In the genomic region with DNA sequence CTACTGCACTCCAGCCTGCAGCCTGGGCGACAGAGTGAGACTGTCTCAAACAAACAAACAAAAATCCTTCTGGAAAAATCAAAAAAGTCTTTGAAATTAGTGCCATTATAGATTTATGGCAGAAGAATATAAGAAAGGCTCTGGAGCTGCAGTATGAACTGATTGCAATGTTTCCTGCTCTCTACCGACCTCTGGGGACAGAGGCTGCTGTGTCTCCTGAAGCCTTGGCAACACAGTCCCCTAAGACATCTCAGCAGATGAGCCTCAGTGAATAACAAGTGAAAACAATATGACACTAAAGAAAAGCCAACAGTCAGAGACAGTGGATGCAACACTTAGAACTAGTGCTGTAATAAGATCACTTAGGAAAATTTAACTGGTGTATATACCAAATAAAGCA, we compare ENCODE assay signal across 12 cellular contexts.
DNase-seq lines count a peak whose midpoint lies in the region; FAIRE-seq and TF ChIP-seq lines count a peak whose summit lies in the region.
"Had no signal": no experiment of that assay in that cellular context is flagged by ENCODE, and none has a peak within 500 bp of the region (broad histone marks: within the 10 kb centered on the region; RNA-seq: fewer than 3 reads in every experiment).

No MANE protein-coding gene starts in this region.

- intact Hi-C loops in MCF 10A (cut with micrococcal nuclease): no loop called here
- intact Hi-C loops in breast epithelium (cut with DNase I; ENCODE audit: low total_unique reads): no loop called here
- intact Hi-C loops in OCI-LY7 (cut with micrococcal nuclease; ENCODE audit: unreplicated experiment): no loop called here

- no peak overlapping the region for H3K4me2 ChIP-seq in OCI-LY7 (ENCODE audit: low read length)

- H3K9me3 Mint-ChIP-seq in MCF 10A (ENCODE audit: unreplicated experiment): no peaks in the 10 kb centered on the region
- no peaks in the 10 kb centered on the region for H3K9me3 Mint-ChIP-seq in glutamatergic neuron (ENCODE audit: unreplicated experiment)
- H3K9me3 Mint-ChIP-seq in type B pancreatic cell: peaks cover 2% of the 10 kb centered on the region

- H3K27me3 Mint-ChIP-seq in MCF 10A (ENCODE audit: insufficient read depth, unreplicated experiment) (no peaks in the 10 kb centered on the region), glutamatergic neuron (ENCODE audit: unreplicated experiment) (no peaks in the 10 kb centered on the region), type B pancreatic cell (peaks cover 3% of the 10 kb centered on the region)

- H3K4me1 Mint-ChIP-seq in MCF 10A (ENCODE audit: insufficient read depth, unreplicated experiment): peaks cover 9% of the 10 kb centered on the region
- H3K4me1 Mint-ChIP-seq in glutamatergic neuron (ENCODE audit: low read depth, unreplicated experiment): peaks cover 5% of the 10 kb centered on the region
- H3K4me1 Mint-ChIP-seq in type B pancreatic cell (ENCODE audit: unreplicated experiment): no peaks in the 10 kb centered on the region

- in situ Hi-C loops in KBM-7 (cut with MboI; ENCODE audit: low pct_unique_long_range_greater_than_20kb, low sequenced_read_pairs): no loop called here

- H3K27ac ChIP-seq in breast epithelium (no peak overlapping the region), OCI-LY7 (ENCODE audit: low read depth, low read length, poor library complexity, severe bottlenecking) (no peak overlapping the region)
- H3K27ac ChIP-seq: coronary artery had no signal

- BruUV-seq in MCF 10A (replicated peaks; lab: Mats Ljungman, UMichigan): no TSS peak
- no TSS peak for BruUV-seq in OCI-LY7 (replicated peaks; lab: Mats Ljungman, UMichigan)

- H3K4me1 ChIP-seq in breast epithelium (no peaks in the 10 kb centered on the region), OCI-LY7 (ENCODE audit: insufficient read depth, low read length, poor library complexity, severe bottlenecking) (no peaks in the 10 kb centered on the region)

- no peaks in the 10 kb centered on the region for H3K79me2 ChIP-seq in OCI-LY7 (ENCODE audit: insufficient read depth, low read depth, low read length)

- peak; percentile 6 for DNase-seq in MCF 10A (ENCODE audit: unreplicated experiment)
- no peak for DNase-seq in breast epithelium (ENCODE audit: low spot score in 2 of 2)
- no peak for DNase-seq in OCI-LY7 (ENCODE audit: low spot score)
- peak; percentile 36 for DNase-seq in glutamatergic neuron
- no peak for DNase-seq in type B pancreatic cell (ENCODE audit: extremely low spot score, unreplicated experiment)
- no peak for DNase-seq in KBM-7
- no peak for DNase-seq in NAMALWA (ENCODE audit: low spot score)
- no peak for DNase-seq in HTR-8/SVneo (ENCODE audit: insufficient read length, low spot score)
- DNase-seq: activated CD4-positive, alpha-beta T cell treated with anti-CD3 and anti-CD28 coated beads, Interleukin-2, amount 50 U/mL, for 48 hours; kidney glomerular epithelial cell; NCI-H446 treated with DMSO at 0.1 percent for 48 hours had no signal

- H2AFZ ChIP-seq in OCI-LY7 (ENCODE audit: low read length): no peak overlapping the region

- TF ChIP-seq POLR2A in breast epithelium (IDR thresholded peaks at IDR 0.05): no peak

- no peaks in the 10 kb centered on the region for H3K36me3 Mint-ChIP-seq in MCF 10A (ENCODE audit: insufficient read depth, unreplicated experiment)
- peaks cover 6% of the 10 kb centered on the region for H3K36me3 Mint-ChIP-seq in glutamatergic neuron (ENCODE audit: unreplicated experiment)
- no peaks in the 10 kb centered on the region for H3K36me3 Mint-ChIP-seq in type B pancreatic cell

- FAIRE-seq in HTR-8/SVneo (lab: Jason Lieb, UNC): no peak

- H3K9me2 ChIP-seq in OCI-LY7 (ENCODE audit: insufficient read depth, low read length): no peaks in the 10 kb centered on the region

- H3K4me3 ChIP-seq in breast epithelium (no peak overlapping the region), OCI-LY7 (ENCODE audit: low read depth, low read length, poor library complexity, severe bottlenecking) (no peak overlapping the region)
- H3K4me3 ChIP-seq: coronary artery had no signal

- no peaks in the 10 kb centered on the region for H3K27me3 ChIP-seq in breast epithelium

- H3K4me3 Mint-ChIP-seq in MCF 10A (ENCODE audit: unreplicated experiment) (no peak overlapping the region), glutamatergic neuron (ENCODE audit: unreplicated experiment) (peak overlapping the region; percentile 0), type B pancreatic cell (peak overlapping the region; percentile 38)

- POLR2A ChIA-PET in MCF 10A (lab: Yijun Ruan, JAX) (no interaction called here), OCI-LY7 (lab: Charles Lee) (no interaction called here)

- H3K9me3 ChIP-seq in breast epithelium (no peaks in the 10 kb centered on the region), OCI-LY7 (ENCODE audit: low read length) (no peaks in the 10 kb centered on the region)

- H3K36me3 ChIP-seq in breast epithelium (no peaks in the 10 kb centered on the region), OCI-LY7 (ENCODE audit: insufficient read depth, low read length) (no peaks in the 10 kb centered on the region)

- H3K27ac Mint-ChIP-seq in MCF 10A (ENCODE audit: low read depth, unreplicated experiment): no peak overlapping the region
- peak overlapping the region; percentile 2 for H3K27ac Mint-ChIP-seq in glutamatergic neuron (ENCODE audit: unreplicated experiment)
- no peak overlapping the region for H3K27ac Mint-ChIP-seq in type B pancreatic cell

- H4K20me1 ChIP-seq in OCI-LY7 (ENCODE audit: insufficient read depth, low read length): no peaks in the 10 kb centered on the region

- TF ChIP-seq CTCF in MCF 10A (IDR thresholded peaks at IDR 0.05; ENCODE audit: unreplicated experiment): no peak
- TF ChIP-seq CTCF in breast epithelium (IDR thresholded peaks at IDR 0.05): no peak
- TF ChIP-seq CTCF in OCI-LY7 (conservative IDR thresholded peaks at IDR 0.05; ENCODE audit: low read length): peak; percentile 19; the same call in 1 of the 2 replicates
- TF ChIP-seq CTCF in glutamatergic neuron (IDR thresholded peaks at IDR 0.05; ENCODE audit: partially characterized antibody, unreplicated experiment): no peak
- TF ChIP-seq CTCF in type B pancreatic cell (conservative IDR thresholded peaks at IDR 0.05): peak; percentile 56

- CTCF ChIA-PET in MCF 10A (lab: Yijun Ruan, JAX): no interaction called here
- CTCF ChIA-PET in OCI-LY7 (lab: Charles Lee; ENCODE audit: unreplicated experiment): no interaction called here

Comparison
In these comparisons a context has a peak if more than half of its experiments do, and no peak if none do; other contexts are left out.
1. DNase-seq: peak in MCF 10A (single experiment) and glutamatergic neuron (single experiment); none in breast epithelium (0 of 2), OCI-LY7 (single experiment), type B pancreatic cell (single experiment), KBM-7 (single experiment), NAMALWA (single experiment) and HTR-8/SVneo (single experiment).
2. CTCF ChIP-seq: peak in OCI-LY7 (single experiment) and type B pancreatic cell (single experiment); none in MCF 10A (single experiment), breast epithelium (0 of 3) and glutamatergic neuron (single experiment).